1 cellular context compared by ENCODE assay signal in the genomic region with DNA sequence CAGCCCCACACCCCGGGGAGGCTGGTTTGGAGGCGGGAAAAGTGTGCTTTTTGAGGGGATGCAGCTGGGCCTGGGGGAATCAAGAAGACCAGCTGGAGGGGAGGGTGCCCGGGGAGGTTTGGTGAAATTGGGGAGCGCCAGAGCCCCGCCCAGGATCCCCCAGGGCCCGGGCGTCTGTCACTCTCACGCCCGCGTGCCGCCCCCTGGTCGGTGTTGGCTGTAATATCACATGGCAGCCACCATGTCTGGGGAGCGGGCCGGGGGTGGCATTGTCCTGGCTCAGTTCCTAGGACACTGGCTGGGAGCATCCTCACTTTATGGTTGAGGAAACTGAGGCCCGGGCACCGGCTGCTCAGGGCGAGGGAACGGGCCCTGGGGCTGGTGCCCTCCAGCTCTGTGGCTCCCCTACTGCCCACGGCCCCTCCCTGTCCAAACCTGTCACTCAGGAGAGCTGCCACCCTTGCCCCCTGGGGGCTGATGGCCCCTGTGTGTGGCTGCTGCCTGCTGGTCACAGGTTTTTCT.
TF ChIP-seq lines count a peak whose summit lies in the region.

No MANE protein-coding gene starts in this region.

TF ChIP-seq in H1, 55 proteins besides CTCF, POLR2A, EP300 and RAD21 (continued from another document):
- no peak for TF ChIP-seq MAX (IDR thresholded peaks at IDR 0.05)
